In the genomic region with DNA sequence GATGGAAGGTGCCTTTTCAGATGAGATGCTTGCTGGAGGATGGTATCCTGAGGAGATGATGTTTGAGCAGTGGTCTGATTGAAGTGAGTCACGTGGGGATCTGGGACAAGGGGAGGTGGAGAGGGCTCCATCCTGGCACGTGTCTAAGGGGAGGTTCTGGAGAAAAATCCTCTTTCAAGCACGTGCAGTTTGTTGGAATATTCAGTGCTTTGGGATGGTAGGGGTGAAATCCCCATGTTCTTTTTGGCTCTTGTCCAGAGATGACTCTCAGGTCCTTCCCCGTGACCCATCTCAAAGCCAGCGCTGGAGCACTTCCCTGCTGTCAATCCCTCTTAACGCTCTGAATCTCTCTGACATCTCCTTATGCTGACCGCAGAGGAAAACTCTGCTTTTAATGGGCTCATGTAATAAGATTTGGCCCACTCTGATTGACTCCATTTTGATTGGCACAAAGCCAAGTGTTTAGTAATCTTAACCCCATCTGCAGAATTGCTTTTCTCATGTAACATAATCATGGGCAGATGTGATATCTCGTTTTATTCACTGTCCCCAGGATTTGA, we compare ENCODE assay signal across 21 cellular contexts. TPM values are rescaled to one million over a fixed set of nuclear protein-coding genes. Genes with fewer than 3 reads are reported as not detected.
DNase-seq lines count a peak whose midpoint lies in the region; TF ChIP-seq lines count a peak whose summit lies in the region.
"Had no signal": no experiment of that assay in that cellular context is flagged by ENCODE, and none has a peak within 500 bp of the region (broad histone marks: within the 10 kb centered on the region; RNA-seq: fewer than 3 reads in every experiment).

No MANE protein-coding gene starts in this region.

- H4K20me1 ChIP-seq in GM23248 (ENCODE audit: insufficient read depth): no peaks in the 10 kb centered on the region

- H3K36me3 ChIP-seq in GM23248 (ENCODE audit: low read depth) (no peaks in the 10 kb centered on the region), colonic mucosa (no peaks in the 10 kb centered on the region)
- H3K36me3 ChIP-seq: gastrocnemius medialis, prostate gland had no signal

- H3K9me3 ChIP-seq in GM23248 (ENCODE audit: low read depth): no peaks in the 10 kb centered on the region
- H3K9me3 ChIP-seq in colonic mucosa: no peaks in the 10 kb centered on the region
- H3K9me3 ChIP-seq: gastrocnemius medialis, prostate gland had no signal

- DNase-seq in GM23248 (peak; percentile 27), NCI-H1105 (lab: John Stamatoyannopoulos, UW) (peak; percentile 9), NCI-H82 (lab: John Stamatoyannopoulos, UW) (peak; percentile 94), iris pigment epithelial cell (ENCODE audit: low read depth) (peak; percentile 18), GDM1 (lab: John Stamatoyannopoulos, UW) (no peak), lower leg skin (ENCODE audit: low spot score in 2 of 2) (no peak), colonic mucosa (no peak), putamen (ENCODE audit: low spot score) (no peak)
- DNase-seq: activated naive CD8-positive, alpha-beta T cell treated with anti-CD3 and anti-CD28 coated beads, Interleukin-2, amount 10 ng/mL, durations not matched to agents 7 days and 5 days; AML-193; Calu3; dorsolateral prefrontal cortex; gastrocnemius medialis; HFFc6; NCI-H345; stimulated activated CD4-positive, alpha-beta T cell treated with anti-CD3 and anti-CD28 coated beads, Interleukin-4, amount 100 ng/mL, for 24 hours had no signal

- H3K9ac ChIP-seq in GM23248: no peak overlapping the region
- H3K9ac ChIP-seq in colonic mucosa (ENCODE audit: low read depth in 2 of 2, low read length in 2 of 2): no peak overlapping the region

- no peaks in the 10 kb centered on the region for H3F3A ChIP-seq in GM23248 (ENCODE audit: insufficient read depth)

- in situ Hi-C loops in GM23248 (cut with MboI): no loop called here

- H3K27ac ChIP-seq in GM23248: no peak overlapping the region
- H3K27ac ChIP-seq in colonic mucosa: no peak overlapping the region
- H3K27ac ChIP-seq: dorsolateral prefrontal cortex, gastrocnemius medialis, prostate gland had no signal

- TF ChIP-seq POLR2A in lower leg skin (IDR thresholded peaks at IDR 0.05): no peak

- 8 to 9% methylated on average over 8 of the region's 8 CpGs for WGBS in GM23248 (ENCODE audit: low coverage in 1 of 2, low lambda C conversion rate in 2 of 2, missing lambda C conversion rate in 2 of 2), 2 experiments
- 45 to 53% methylated on average over 8 of the region's 8 CpGs for WGBS in lower leg skin, 2 donors

- no peaks in the 10 kb centered on the region for H3K4me1 ChIP-seq in GM23248 (ENCODE audit: insufficient read depth)
- no peaks in the 10 kb centered on the region for H3K4me1 ChIP-seq in colonic mucosa
- H3K4me1 ChIP-seq: gastrocnemius medialis, prostate gland had no signal

- no peak overlapping the region for H3K4me3 ChIP-seq in GM23248
- no peak overlapping the region for H3K4me3 ChIP-seq in lower leg skin (ENCODE audit: low read depth, poor library complexity, severe bottlenecking)
- H3K4me3 ChIP-seq in colonic mucosa: no peak overlapping the region
- H3K4me3 ChIP-seq: dorsolateral prefrontal cortex, gastrocnemius medialis, prostate gland, smooth muscle cell had no signal

- H3K4me2 ChIP-seq in GM23248 (ENCODE audit: unreplicated experiment): no peak overlapping the region
- H3K4me2 ChIP-seq: smooth muscle cell had no signal

- TF ChIP-seq CTCF in lower leg skin (IDR thresholded peaks at IDR 0.05) (no peak), colonic mucosa (IDR thresholded peaks at IDR 0.05) (no peak)

- H3K79me2 ChIP-seq in GM23248 (ENCODE audit: insufficient read depth): no peaks in the 10 kb centered on the region

- intact Hi-C loops in lower leg skin (cut with DNase I; ENCODE audit: low total_unique reads): no loop called here
- intact Hi-C loops in colonic mucosa (cut with DNase I): no loop called here

- no peak overlapping the region for H2AFZ ChIP-seq in GM23248

- no peaks in the 10 kb centered on the region for H3K27me3 ChIP-seq in GM23248 (replicated peaks; ENCODE audit: insufficient read depth)
- no peaks in the 10 kb centered on the region for H3K27me3 ChIP-seq in colonic mucosa
- H3K27me3 ChIP-seq: dorsolateral prefrontal cortex, gastrocnemius medialis had no signal

- no peaks in the 10 kb centered on the region for H3K9me2 ChIP-seq in GM23248 (ENCODE audit: insufficient read depth)

RNA-seq across cellular contexts. Expression of a gene that starts 10.8 kb away (rescaled TPM):
- total RNA-seq in GM23248 (2014; rRNA removed; shearing (Covaris generic)): not detected in 2 replicates
- polyA plus RNA-seq in GM23248 (2016; fragmentation: Nextera tagmentation; extraction: Ambion mirVana): not detected in 2 replicates
- total RNA-seq in lower leg skin (under 1 TPM in 1 of 4 donors, not detected in 3; 0.26 TPM), colonic mucosa (under 1 TPM; 0.27 to 0.50 TPM)
- total RNA-seq: bronchial epithelial cell, HFFc6, smooth muscle cell had no signal
- polyA plus RNA-seq: smooth muscle cell had no signal

RNA-seq across cellular contexts. Expression of a gene that starts 25.2 kb away (rescaled TPM):
- 15.9 and 16.3 TPM in 2 replicates for total RNA-seq in GM23248 (2014; rRNA removed; shearing (Covaris generic))
- 10.5 and 11.0 TPM in 2 replicates for polyA plus RNA-seq in GM23248 (2016; fragmentation: Nextera tagmentation; extraction: Ambion mirVana)
- 10 to 100 TPM in 1 of 4 donors, 1 to 10 TPM in 3; 4.3 to 14.7 (median 4.8) TPM for total RNA-seq in lower leg skin
- 10 to 100 TPM; 20.3 to 36.0 TPM for total RNA-seq in colonic mucosa

RNA-seq across cellular contexts. Expression of a gene that starts 49.4 kb away (rescaled TPM):
- not detected in 2 replicates for total RNA-seq in GM23248 (2014; rRNA removed; shearing (Covaris generic))
- polyA plus RNA-seq in GM23248 (2016; fragmentation: Nextera tagmentation; extraction: Ambion mirVana): not detected in 2 replicates
- total RNA-seq in lower leg skin: not detected
- total RNA-seq in colonic mucosa: under 1 TPM; 0.48 to 0.54 TPM
- total RNA-seq: activated naive CD8-positive, alpha-beta T cell treated with anti-CD3 and anti-CD28 coated beads, Interleukin-2, amount 10 ng/mL, durations not matched to agents 7 days and 5 days; bronchial epithelial cell; HFFc6; prostate gland; smooth muscle cell; urinary bladder had no signal
- polyA plus RNA-seq: IgD-negative memory B cell, smooth muscle cell had no signal

Comparison
In these comparisons a context has a peak if more than half of its experiments do, and no peak if none do; other contexts are left out.
1. DNase-seq: peak in GM23248 (single experiment), NCI-H1105 (single experiment), NCI-H82 (single experiment) and iris pigment epithelial cell (single experiment); none in GDM1 (single experiment), lower leg skin (0 of 2), colonic mucosa (single experiment) and putamen (single experiment).